ENCODE assay signal across 9 cellular contexts in genomic region chr9:114619205-114619758, GRCh38. TPM values are rescaled to one million over a fixed set of nuclear protein-coding genes. Genes with fewer than 3 reads are reported as not detected.
DNase-seq lines count a peak whose midpoint lies in the region; ATAC-seq and TF ChIP-seq lines count a peak whose summit lies in the region.
"Had no signal": no experiment of that assay in that cellular context is flagged by ENCODE, and none has a peak within 500 bp of the region (broad histone marks: within the 10 kb centered on the region; RNA-seq: fewer than 3 reads in every experiment).

No MANE protein-coding gene starts in this region.

- 27 to 42% methylated on average over 13 of the region's 13 CpGs for WGBS in upper lobe of left lung, 2 donors

- no peak overlapping the region for H3K27ac Mint-ChIP-seq in Calu3 (ENCODE audit: unreplicated experiment)

- H4K20me1 ChIP-seq in MM.1S (ENCODE audit: insufficient read depth, low read length): no peaks in the 10 kb centered on the region

- H3K4me2 ChIP-seq in MM.1S (ENCODE audit: low read depth, low read length): peak overlapping the region; percentile 40

- H3K9me3 ChIP-seq in MM.1S (replicated peaks; ENCODE audit: insufficient read depth, low read length) (no peaks in the 10 kb centered on the region), upper lobe of left lung (no peaks in the 10 kb centered on the region)

- H3K4me3 ChIP-seq in MM.1S (ENCODE audit: low read length): peak overlapping the region; percentile 3; the same call in 1 of the 2 replicates
- H3K4me3 ChIP-seq in upper lobe of left lung: peak overlapping the region in 3 of 4 donors; percentile 23 to 38 (median 38)

- TF ChIP-seq POLR2A in upper lobe of left lung (IDR thresholded peaks at IDR 0.05): peak in 1 of 4 donors; percentile 16

- H3K27me3 Mint-ChIP-seq in Calu3 (ENCODE audit: unreplicated experiment): no peaks in the 10 kb centered on the region

- H3K9me2 ChIP-seq in MM.1S (replicated peaks; ENCODE audit: insufficient read depth, low read length): no peaks in the 10 kb centered on the region

- H3K36me3 ChIP-seq in MM.1S (replicated peaks; ENCODE audit: insufficient read depth, low read length) (peaks cover 19% of the 10 kb centered on the region), upper lobe of left lung (no peaks in the 10 kb centered on the region)

- ATAC-seq in left cardiac atrium (no peak), upper lobe of left lung (ENCODE audit: low FRiP score in 2 of 2) (peak; percentile 31 to 77)

- BruUV-seq in Calu3 (replicated peaks; lab: Mats Ljungman, UMichigan): no TSS peak

- H3K9ac ChIP-seq in MM.1S (ENCODE audit: low read length): peak overlapping the region; percentile 1; the same call in 1 of the 2 replicates

- intact Hi-C loops in left cardiac atrium (cut with DNase I): loop anchor here in 1 of 2 donors (10.0 kb wide), 1 partner anchor 124 kb away; no protein-coding TSS in a partner anchor
- intact Hi-C loops in cardiac septum (cut with DNase I): no loop called here
- intact Hi-C loops in Calu3 (cut with micrococcal nuclease; ENCODE audit: unreplicated experiment): no loop called here

- peaks cover 45% of the 10 kb centered on the region for H3K4me1 ChIP-seq in MM.1S (ENCODE audit: low read length)
- peaks cover 16 to 43% (median 39%) of the 10 kb centered on the region in 4 donors for H3K4me1 ChIP-seq in upper lobe of left lung

- no peaks in the 10 kb centered on the region for H3K27me3 ChIP-seq in MM.1S (replicated peaks; ENCODE audit: insufficient read depth, low read length)
- no peaks in the 10 kb centered on the region for H3K27me3 ChIP-seq in upper lobe of left lung

- H3F3A ChIP-seq in MM.1S (ENCODE audit: insufficient read depth, low read length): peaks cover 24% of the 10 kb centered on the region

- H3K36me3 Mint-ChIP-seq in Calu3 (ENCODE audit: insufficient read depth, unreplicated experiment): no peaks in the 10 kb centered on the region

- H3K4me1 Mint-ChIP-seq in Calu3 (ENCODE audit: low read depth, unreplicated experiment): peaks cover 12% of the 10 kb centered on the region

- DNase-seq in left cardiac atrium: peak; percentile 38
- no peak for DNase-seq in cardiac septum (ENCODE audit: low spot score)
- peak; percentile 7 for DNase-seq in MM.1S
- peak; percentile 59 for DNase-seq in inferior parietal cortex (ENCODE audit: extremely low spot score)
- DNase-seq in upper lobe of left lung: peak; percentile 58 to 83
- DNase-seq in NCI-H524 (lab: John Stamatoyannopoulos, UW): no peak
- DNase-seq in NCI-H526 (lab: John Stamatoyannopoulos, UW): no peak
- no peak for DNase-seq in Calu3
- DNase-seq: SHP77 treated with DMSO at 0.1 percent for 48 hours had no signal

- H3K9me3 Mint-ChIP-seq in Calu3 (ENCODE audit: low read depth, unreplicated experiment): no peaks in the 10 kb centered on the region

- TF ChIP-seq CTCF in MM.1S (IDR thresholded peaks at IDR 0.05; ENCODE audit: low read length) (no peak), upper lobe of left lung (IDR thresholded peaks at IDR 0.05) (no peak), Calu3 (IDR thresholded peaks at IDR 0.05; ENCODE audit: unreplicated experiment) (no peak)

- CTCF ChIA-PET in Calu3 (lab: Charles Lee): no interaction called here

- H3K79me2 ChIP-seq in MM.1S (ENCODE audit: low read length): peaks cover 92% of the 10 kb centered on the region

- H3K4me3 Mint-ChIP-seq in Calu3 (ENCODE audit: low read depth, unreplicated experiment): no peak overlapping the region

- no peak overlapping the region for H2AFZ ChIP-seq in MM.1S (ENCODE audit: low read length)

- peak in 2 of 4 donors; percentile 31 to 64 for TF ChIP-seq EP300 in upper lobe of left lung (IDR thresholded peaks at IDR 0.05)

- H3K27ac ChIP-seq in MM.1S (ENCODE audit: low read length): peak overlapping the region; percentile 14; the same call in 1 of the 2 replicates
- peak overlapping the region; percentile 66 to 82 (median 72) for H3K27ac ChIP-seq in upper lobe of left lung

RNA-seq across cellular contexts. Expression of gene TMEM268, which starts 8.2 kb away (rescaled TPM):
- total RNA-seq in left cardiac atrium (1 to 10 TPM; 5.6 to 6.6 TPM), cardiac septum (3.6 TPM), upper lobe of left lung (10 to 100 TPM in 5 of 6 donors, 1 to 10 TPM in 1; 9.4 to 23.0 (median 19.1) TPM), Calu3 (2022) (6.2 and 7.0 TPM in 2 replicates)

RNA-seq across cellular contexts. Expression of gene ATP6V1G1, which starts 31.7 kb away (rescaled TPM):
- total RNA-seq in left cardiac atrium (10 to 100 TPM; 71.5 to 92.9 TPM), cardiac septum (64.6 TPM), upper lobe of left lung (100 to 1,000 TPM in 5 of 6 donors, 10 to 100 TPM in 1; 93.2 to 182 (median 133) TPM), Calu3 (2022) (50.1 and 59.5 TPM in 2 replicates)

RNA-seq across cellular contexts. Expression of gene TEX53, which starts 38.3 kb away (rescaled TPM):
- not detected for total RNA-seq in left cardiac atrium
- total RNA-seq in cardiac septum: not detected
- not detected for total RNA-seq in upper lobe of left lung
- total RNA-seq in Calu3 (2022): not detected in 2 replicates

Comparison
In these comparisons a context has a peak if more than half of its experiments do, and no peak if none do; other contexts are left out.
1. DNase-seq: peak in left cardiac atrium (single experiment), MM.1S (single experiment), inferior parietal cortex (single experiment) and upper lobe of left lung (2 of 2); none in cardiac septum (single experiment), NCI-H524 (0 of 2), NCI-H526 (0 of 2) and Calu3 (single experiment).
2. ATAC-seq: peak in upper lobe of left lung (2 of 2); none in left cardiac atrium (0 of 2).